In genomic region chr17:77242118-77242800, GRCh38 we compare ENCODE assay signal across 1 cellular context.
TF ChIP-seq lines count a peak whose summit lies in the region.

No MANE protein-coding gene starts in this region.

TF ChIP-seq in K562, 482 proteins besides CTCF, POLR2A, EP300 and RAD21 (continued from another document):
- TF ChIP-seq MGA (IDR thresholded peaks at IDR 0.05), result peak; percentile 42; the same call in 1 of the 2 replicates
